Comparison of ENCODE assay signal across 10 cellular contexts in the genomic region with DNA sequence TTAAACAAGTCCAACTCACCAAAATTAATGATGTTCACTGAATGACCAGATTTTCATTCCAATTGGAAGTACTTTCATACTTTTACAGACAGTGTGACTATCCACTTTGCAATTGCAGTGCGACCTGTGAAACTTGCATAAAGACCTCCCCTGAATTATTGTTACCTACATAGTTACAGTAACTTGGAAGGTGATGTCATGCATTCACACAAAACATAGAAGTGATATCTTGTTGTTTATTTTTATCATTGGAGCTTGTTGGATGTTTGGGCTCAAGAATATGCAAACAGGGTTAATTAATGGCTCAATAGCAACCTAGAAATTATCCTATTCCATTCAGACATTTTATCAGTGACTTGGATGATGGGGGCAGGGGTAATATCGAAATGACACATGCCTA.
"Had no signal": no experiment of that assay in that cellular context is flagged by ENCODE, and none has a peak within 500 bp of the region (broad histone marks: within the 10 kb centered on the region; RNA-seq: fewer than 3 reads in every experiment).

No MANE protein-coding gene starts in this region.

- FAIRE-seq: H1 had no signal

- DNase-seq: GM23248, GOT3, H7, H9, HCEC 1CT, HFFc6 had no signal

- H2AFZ ChIP-seq: GM23248, GM23338 had no signal

- H3K27ac ChIP-seq: GM23248 had no signal

- H3K9ac ChIP-seq: GM23248 had no signal

- H3K9me3 ChIP-seq: HAP-1 had no signal

- H3K4me3 ChIP-seq: GM23248, GM23338, HAP-1 had no signal

- H3K36me3 ChIP-seq: HAP-1 had no signal

- ATAC-seq: GM23338, HCT116 had no signal

- H3K4me2 ChIP-seq: GM23338 had no signal

- H3K4me1 ChIP-seq: HAP-1 had no signal
